ENCODE assay signal across 29 cellular contexts in genomic region chr5:93322970-93323369, GRCh38.
"Had no signal": no experiment of that assay in that cellular context is flagged by ENCODE, and none has a peak within 500 bp of the region (broad histone marks: within the 10 kb centered on the region; RNA-seq: fewer than 3 reads in every experiment).

No MANE protein-coding gene starts in this region.

- H3K4me1 Mint-ChIP-seq: activated naive CD8-positive, alpha-beta T cell treated with anti-CD3 and anti-CD28 coated beads for 36 hours; natural killer cell had no signal

- H3K36me3 Mint-ChIP-seq: activated naive CD8-positive, alpha-beta T cell treated with anti-CD3 and anti-CD28 coated beads for 36 hours; natural killer cell had no signal

- H3K36me3 ChIP-seq: adrenal gland, esophagus squamous epithelium, heart right ventricle, left lung, lower lobe of right lung, spleen, suprapubic skin, tibial artery had no signal

- H3K4me3 ChIP-seq: adrenal gland, body of pancreas, esophagus squamous epithelium, heart right ventricle, left lung, lower lobe of right lung, spleen, suprapubic skin, tibial artery had no signal

- H3K27ac ChIP-seq: adrenal gland, body of pancreas, epithelial cell of prostate, esophagus squamous epithelium, heart right ventricle, left lung, lower lobe of right lung, spleen, suprapubic skin, tibial artery, VCaP had no signal

- H3K27me3 ChIP-seq: adrenal gland, body of pancreas, esophagus squamous epithelium, heart right ventricle, left lung, spleen, suprapubic skin, tibial artery had no signal

- ATAC-seq: activated CD4-positive, CD25-positive, alpha-beta regulatory T cell treated with anti-CD3 and anti-CD28 coated beads, Interleukin-2, amount 50 U/mL, for 24 hours; body of pancreas; heart right ventricle; left lung; lower lobe of right lung; natural killer cell; right cardiac atrium had no signal

- DNase-seq: activated CD4-positive, alpha-beta T cell treated with anti-CD3 and anti-CD28 coated beads for 48 hours; activated CD4-positive, alpha-beta T cell treated with anti-CD3 and anti-CD28 coated beads, Interleukin-2, amount 50 U/mL, for 48 hours; activated CD8-positive, alpha-beta memory T cell treated with anti-CD3 and anti-CD28 coated beads for 24 hours; activated effector memory CD4-positive, alpha-beta T cell treated with anti-CD3 and anti-CD28 coated beads, Interleukin-2, amount 50 U/mL, for 16 hours; activated naive CD4-positive, alpha-beta T cell treated with anti-CD3 and anti-CD28 coated beads for 36 hours; activated naive CD8-positive, alpha-beta T cell treated with anti-CD3 and anti-CD28 coated beads for 36 hours; adrenal gland; aorta; body of pancreas; dermis blood vessel endothelial cell; effector CD4-positive, alpha-beta T cell; esophagus squamous epithelium; foreskin melanocyte; heart right ventricle; kidney glomerular epithelial cell; left lung; lower lobe of right lung; mesenchymal stem cell; natural killer cell; right cardiac atrium; spleen; stimulated activated naive CD4-positive, alpha-beta T cell; T-helper 9 cell; tibial artery had no signal

- H3K4me1 ChIP-seq: adrenal gland, body of pancreas, esophagus squamous epithelium, left lung, lower lobe of right lung, spleen, suprapubic skin, tibial artery had no signal

- H3K4me3 Mint-ChIP-seq: activated naive CD4-positive, alpha-beta T cell treated with anti-CD3 and anti-CD28 coated beads for 36 hours; activated naive CD8-positive, alpha-beta T cell treated with anti-CD3 and anti-CD28 coated beads for 36 hours; activated T-helper 1 cell treated with anti-CD3 and anti-CD28 coated beads, Interleukin-12 subunit alpha, Interleukin-12 subunit beta, Interleukin-2, Interleukin-4 antibody, amounts not matched to agents 30 ng/mL and 10 ng/mL and 1 ng/mL, durations not matched to agents 14 hours and 24 hours and 36 hours; natural killer cell had no signal

- H3K27ac Mint-ChIP-seq: activated naive CD4-positive, alpha-beta T cell treated with anti-CD3 and anti-CD28 coated beads for 36 hours; activated naive CD8-positive, alpha-beta T cell treated with anti-CD3 and anti-CD28 coated beads for 36 hours; activated T-helper 1 cell treated with anti-CD3 and anti-CD28 coated beads, Interleukin-12 subunit alpha, Interleukin-12 subunit beta, Interleukin-2, Interleukin-4 antibody, amounts not matched to agents 30 ng/mL and 10 ng/mL and 1 ng/mL, durations not matched to agents 14 hours and 24 hours and 36 hours; natural killer cell had no signal

- H3K27me3 Mint-ChIP-seq: activated naive CD8-positive, alpha-beta T cell treated with anti-CD3 and anti-CD28 coated beads for 36 hours had no signal

- H3K9me3 ChIP-seq: adrenal gland, body of pancreas, esophagus squamous epithelium, heart right ventricle, left lung, lower lobe of right lung, spleen, suprapubic skin, tibial artery had no signal

- H3K9me3 Mint-ChIP-seq: activated naive CD4-positive, alpha-beta T cell treated with anti-CD3 and anti-CD28 coated beads for 36 hours; activated naive CD8-positive, alpha-beta T cell treated with anti-CD3 and anti-CD28 coated beads for 36 hours; activated T-helper 1 cell treated with anti-CD3 and anti-CD28 coated beads, Interleukin-12 subunit alpha, Interleukin-12 subunit beta, Interleukin-2, Interleukin-4 antibody, amounts not matched to agents 30 ng/mL and 10 ng/mL and 1 ng/mL, durations not matched to agents 14 hours and 24 hours and 36 hours had no signal
